22 cellular contexts compared by ENCODE assay signal in the genomic region with DNA sequence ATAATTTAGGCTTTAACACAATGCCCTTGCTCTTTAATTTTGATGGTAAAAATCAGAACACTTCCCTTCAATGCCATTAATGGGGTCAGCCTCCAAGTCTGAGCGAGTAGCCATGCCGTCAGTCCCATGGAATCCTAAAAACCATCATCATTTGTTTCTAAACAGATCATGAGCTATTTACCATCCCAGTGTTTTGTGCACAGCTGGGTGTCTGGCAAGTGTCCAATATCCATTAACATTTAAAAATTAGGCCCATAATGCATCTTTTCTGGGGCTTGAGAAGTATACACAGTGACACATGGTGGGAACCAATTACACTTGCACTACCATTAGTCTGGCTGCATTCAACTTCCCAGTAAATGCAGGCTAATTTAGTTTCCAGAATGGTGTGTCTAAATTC.
DNase-seq lines count a peak whose midpoint lies in the region; TF ChIP-seq lines count a peak whose summit lies in the region.
"Had no signal": no experiment of that assay in that cellular context is flagged by ENCODE, and none has a peak within 500 bp of the region (broad histone marks: within the 10 kb centered on the region; RNA-seq: fewer than 3 reads in every experiment).

No MANE protein-coding gene starts in this region.

- no peaks in the 10 kb centered on the region for H3K4me1 ChIP-seq in neural progenitor cell
- H3K4me1 ChIP-seq: BLaER1, upper lobe of left lung had no signal

- no peaks in the 10 kb centered on the region for H3K27me3 ChIP-seq in neural progenitor cell
- H3K27me3 ChIP-seq: BLaER1, upper lobe of left lung had no signal

- H3K4me1 Mint-ChIP-seq in neural progenitor cell (peaks cover 12% of the 10 kb centered on the region), HFFc6 (ENCODE audit: low read depth) (peaks cover 27% of the 10 kb centered on the region)
- H3K4me1 Mint-ChIP-seq: natural killer cell had no signal

- H3K9me3 ChIP-seq in SK-N-MC (ENCODE audit: low read depth, low read length) = no peaks in the 10 kb centered on the region
- no peaks in the 10 kb centered on the region for H3K9me3 ChIP-seq in neural progenitor cell (ENCODE audit: low read depth)
- H3K9me3 ChIP-seq: BLaER1, upper lobe of left lung had no signal

- H3K4me3 ChIP-seq in SK-N-MC = peak overlapping the region; percentile 63
- no peak overlapping the region for H3K4me3 ChIP-seq in neural progenitor cell
- H3K4me3 ChIP-seq: BLaER1, upper lobe of left lung had no signal

- no peaks in the 10 kb centered on the region for H3F3A ChIP-seq in neural progenitor cell (ENCODE audit: low read depth)

- no peaks in the 10 kb centered on the region; the same call in 1 of the 2 replicates for H3K36me3 ChIP-seq in SK-N-MC (ENCODE audit: insufficient read depth, low read length)
- no peaks in the 10 kb centered on the region for H3K36me3 ChIP-seq in neural progenitor cell
- H3K36me3 ChIP-seq: BLaER1, upper lobe of left lung had no signal

- no peaks in the 10 kb centered on the region for H3K79me2 ChIP-seq in neural progenitor cell (ENCODE audit: low read depth)

- H3K9ac ChIP-seq in SK-N-MC (ENCODE audit: insufficient read length) = peak overlapping the region; percentile 67
- H3K9ac ChIP-seq in neural progenitor cell = no peak overlapping the region
- H3K9ac ChIP-seq: BLaER1 had no signal

- H3K4me3 Mint-ChIP-seq in neural progenitor cell (no peak overlapping the region), HFFc6 (no peak overlapping the region)
- H3K4me3 Mint-ChIP-seq: natural killer cell; stimulated activated naive CD8-positive, alpha-beta T cell treated with anti-CD3 and anti-CD28 coated beads, Interleukin-15, Interleukin-2, amounts not matched to agents 100 ng/mL and 50 ng/mL, for 24 hours had no signal

- no peak overlapping the region for H3K4me2 ChIP-seq in neural progenitor cell
- H3K4me2 ChIP-seq: BLaER1 had no signal

- H2AFZ ChIP-seq in neural progenitor cell (replicated peaks) = peak overlapping the region; percentile 26

- DNase-seq in DMS 273 (lab: John Stamatoyannopoulos, UW; ENCODE audit: unreplicated experiment) (peak; percentile 11), DMS 273 treated with DMSO at 0.1 percent for 48 hours (lab: John Stamatoyannopoulos, UW) (no peak), NCI-H2107 (lab: John Stamatoyannopoulos, UW) (peak; percentile 26), SK-N-MC (ENCODE audit: low read depth, low spot score) (peak; percentile 73), neural progenitor cell (ENCODE audit: low spot score) (no peak), AG20443 (ENCODE audit: low spot score) (no peak), HFFc6 (no peak), NOMO-1 treated with dmso at 0.1 percent for 144 hours (lab: John Stamatoyannopoulos, UW; ENCODE audit: unreplicated experiment) (no peak)
- DNase-seq: activated CD4-positive, alpha-beta T cell treated with anti-CD3 and anti-CD28 coated beads, Interleukin-2, amount 50 U/mL, for 1 hour; activated CD8-positive, alpha-beta memory T cell treated with anti-CD3 and anti-CD28 coated beads, Interleukin-2, amount 50 U/mL, for 48 hours; activated gamma-delta T cell; left cardiac atrium; mesendoderm; natural killer cell; NCI-H446; stimulated activated CD4-positive, alpha-beta T cell treated with anti-CD3 and anti-CD28 coated beads, Interleukin-2, amount 100 ng/mL, for 24 hours; T-helper 1 cell; upper lobe of left lung had no signal

- H3K9me3 Mint-ChIP-seq in neural progenitor cell (peaks cover 5% of the 10 kb centered on the region), HFFc6 (no peaks in the 10 kb centered on the region)
- H3K9me3 Mint-ChIP-seq: natural killer cell; stimulated activated naive CD8-positive, alpha-beta T cell treated with anti-CD3 and anti-CD28 coated beads, Interleukin-15, Interleukin-2, amounts not matched to agents 100 ng/mL and 50 ng/mL, for 24 hours had no signal

- TF ChIP-seq CTCF in neural progenitor cell (IDR thresholded peaks at IDR 0.05) (no peak), HFFc6 (IDR thresholded peaks at IDR 0.05) (no peak)

- no peaks in the 10 kb centered on the region for H3K36me3 Mint-ChIP-seq in neural progenitor cell
- peaks cover 5% of the 10 kb centered on the region; the same call in 1 of the 2 replicates for H3K36me3 Mint-ChIP-seq in HFFc6 (ENCODE audit: low read depth)
- H3K36me3 Mint-ChIP-seq: natural killer cell had no signal

- H3K27me3 Mint-ChIP-seq in neural progenitor cell (ENCODE audit: insufficient read depth, low read depth) (peaks cover 5% of the 10 kb centered on the region), HFFc6 (ENCODE audit: insufficient read depth) (peaks cover 2% of the 10 kb centered on the region)

- H3K27ac ChIP-seq in SK-N-MC = peak overlapping the region; percentile 99
- no peak overlapping the region for H3K27ac ChIP-seq in neural progenitor cell
- H3K27ac ChIP-seq: 22Rv1, BLaER1, HL-60, upper lobe of left lung had no signal

- H4K20me1 ChIP-seq in neural progenitor cell (ENCODE audit: low read depth) = no peaks in the 10 kb centered on the region
- H4K20me1 ChIP-seq: BLaER1 had no signal

- H3K27ac Mint-ChIP-seq in neural progenitor cell (no peak overlapping the region), HFFc6 (no peak overlapping the region)
- H3K27ac Mint-ChIP-seq: natural killer cell; stimulated activated naive CD8-positive, alpha-beta T cell treated with anti-CD3 and anti-CD28 coated beads, Interleukin-15, Interleukin-2, amounts not matched to agents 100 ng/mL and 50 ng/mL, for 24 hours had no signal

Comparison
In these comparisons a context has a peak if more than half of its experiments do, and no peak if none do; other contexts are left out.
1. DNase-seq: peak in DMS 273 (single experiment), NCI-H2107 (single experiment) and SK-N-MC (single experiment); none in DMS 273 treated with DMSO at 0.1 percent for 48 hours (single experiment), neural progenitor cell (single experiment), AG20443 (single experiment), HFFc6 (single experiment) and NOMO-1 treated with dmso at 0.1 percent for 144 hours (single experiment).